ENCODE assay signal across 31 cellular contexts in genomic region chr2:20692081-20692480, GRCh38. TPM values are rescaled to one million over a fixed set of nuclear protein-coding genes. Genes with fewer than 3 reads are reported as not detected.
"Had no signal": no experiment of that assay in that cellular context is flagged by ENCODE, and none has a peak within 500 bp of the region (broad histone marks: within the 10 kb centered on the region; RNA-seq: fewer than 3 reads in every experiment).

No MANE protein-coding gene starts in this region.

- FAIRE-seq: endometrium, endothelial cell of umbilical vein had no signal

- H3K27ac ChIP-seq: ascending aorta, breast epithelium, cardiac muscle cell, colonic mucosa, epithelial cell of prostate, gastroesophageal sphincter had no signal

- H3K4me1 Mint-ChIP-seq: activated CD4-positive, alpha-beta memory T cell treated with anti-CD3 and anti-CD28 coated beads, Interleukin-2, amount 10 ng/mL, durations not matched to agents 7 days and 5 days; activated CD4-positive, alpha-beta T cell treated with anti-CD3 and anti-CD28 coated beads, Interleukin-2, amount 10 ng/mL, durations not matched to agents 7 days and 5 days; activated naive CD4-positive, alpha-beta T cell treated with anti-CD3 and anti-CD28 coated beads, Interleukin-2, amount 10 ng/mL, durations not matched to agents 7 days and 5 days; activated naive CD8-positive, alpha-beta T cell treated with anti-CD3 and anti-CD28 coated beads, Interleukin-2, amount 10 ng/mL, durations not matched to agents 7 days and 5 days had no signal

- ATAC-seq: activated naive CD4-positive, alpha-beta T cell treated with anti-CD3 and anti-CD28 coated beads, Interleukin-2, amount 50 U/mL, for 72 hours; activated T-cell treated with anti-CD3 and anti-CD28 coated beads, Interleukin-2, amount 50 U/mL, for 72 hours; gastroesophageal sphincter; T-helper 17 cell had no signal

- H3K9me3 ChIP-seq: ascending aorta, breast epithelium, colonic mucosa, gastroesophageal sphincter had no signal

- H3K27me3 ChIP-seq: ascending aorta, breast epithelium, cardiac muscle cell, colonic mucosa, gastroesophageal sphincter had no signal

- H3K9me3 Mint-ChIP-seq: activated CD4-positive, alpha-beta T cell treated with anti-CD3 and anti-CD28 coated beads, Interleukin-2, amount 10 ng/mL, durations not matched to agents 7 days and 5 days; activated naive CD4-positive, alpha-beta T cell treated with anti-CD3 and anti-CD28 coated beads, Interleukin-2, amount 10 ng/mL, durations not matched to agents 7 days and 5 days; activated naive CD4-positive, alpha-beta T cell treated with anti-CD3 and anti-CD28 coated beads, Interleukin-2, amount 50 U/mL, for 72 hours; activated naive CD8-positive, alpha-beta T cell treated with anti-CD3 and anti-CD28 coated beads, Interleukin-2, amount 10 ng/mL, durations not matched to agents 7 days and 5 days; activated T-cell treated with anti-CD3 and anti-CD28 coated beads, Interleukin-2, amount 50 U/mL, for 24 hours; activated T-cell treated with anti-CD3 and anti-CD28 coated beads, Interleukin-2, amount 50 U/mL, for 72 hours; brain; T-helper 2 cell treated with Interferon-gamma antibody and Interleukin-4, amounts not matched to agents 5 μg/mL and 100 μg/mL, for 36 hours had no signal

- H3K4me3 Mint-ChIP-seq: activated CD4-positive, alpha-beta memory T cell treated with anti-CD3 and anti-CD28 coated beads, Interleukin-2, amount 10 ng/mL, durations not matched to agents 7 days and 5 days; activated CD4-positive, alpha-beta T cell treated with anti-CD3 and anti-CD28 coated beads, Interleukin-2, amount 10 ng/mL, durations not matched to agents 7 days and 5 days; activated naive CD4-positive, alpha-beta T cell treated with anti-CD3 and anti-CD28 coated beads, Interleukin-2, amount 10 ng/mL, durations not matched to agents 7 days and 5 days; activated naive CD8-positive, alpha-beta T cell treated with anti-CD3 and anti-CD28 coated beads, Interleukin-2, amount 10 ng/mL, durations not matched to agents 7 days and 5 days; activated T-cell treated with anti-CD3 and anti-CD28 coated beads, Interleukin-2, amount 50 U/mL, for 24 hours; activated T-cell treated with anti-CD3 and anti-CD28 coated beads, Interleukin-2, amount 50 U/mL, for 72 hours; brain; T-helper 17 cell; T-helper 2 cell treated with Interferon-gamma antibody and Interleukin-4, amounts not matched to agents 5 μg/mL and 100 μg/mL, for 36 hours had no signal

- H3K27me3 Mint-ChIP-seq: activated CD4-positive, alpha-beta memory T cell treated with anti-CD3 and anti-CD28 coated beads, Interleukin-2, amount 10 ng/mL, durations not matched to agents 7 days and 5 days; activated CD4-positive, alpha-beta T cell treated with anti-CD3 and anti-CD28 coated beads, Interleukin-2, amount 10 ng/mL, durations not matched to agents 7 days and 5 days; activated naive CD4-positive, alpha-beta T cell treated with anti-CD3 and anti-CD28 coated beads, Interleukin-2, amount 10 ng/mL, durations not matched to agents 7 days and 5 days; activated naive CD8-positive, alpha-beta T cell treated with anti-CD3 and anti-CD28 coated beads, Interleukin-2, amount 10 ng/mL, durations not matched to agents 7 days and 5 days; activated T-cell treated with anti-CD3 and anti-CD28 coated beads, Interleukin-2, amount 50 U/mL, for 24 hours; brain; T-helper 17 cell had no signal

- H3K4me3 ChIP-seq: ascending aorta, breast epithelium, cardiac muscle cell, colonic mucosa, gastroesophageal sphincter had no signal

- DNase-seq: activated CD4-positive, alpha-beta memory T cell treated with anti-CD3 and anti-CD28 coated beads, Interleukin-2, amount 10 ng/mL, durations not matched to agents 7 days and 5 days; activated CD4-positive, alpha-beta T cell treated with anti-CD3 and anti-CD28 coated beads for 1 hour; activated CD4-positive, alpha-beta T cell treated with anti-CD3 and anti-CD28 coated beads for 4 hours; activated CD4-positive, alpha-beta T cell treated with anti-CD3 and anti-CD28 coated beads, Interleukin-2, amount 10 ng/mL, durations not matched to agents 7 days and 5 days; activated CD4-positive, alpha-beta T cell treated with anti-CD3 and anti-CD28 coated beads, Interleukin-2, amount 50 U/mL, for 4 hours; activated CD4-positive, CD25-positive, alpha-beta regulatory T cell; activated CD8-positive, alpha-beta memory T cell treated with anti-CD3 and anti-CD28 coated beads, Interleukin-2, amount 50 U/mL, for 48 hours; activated gamma-delta T cell; activated naive CD4-positive, alpha-beta T cell; activated naive CD4-positive, alpha-beta T cell treated with anti-CD3 and anti-CD28 coated beads, Interleukin-2, amount 10 ng/mL, durations not matched to agents 7 days and 5 days; activated naive CD8-positive, alpha-beta T cell treated with anti-CD3 and anti-CD28 coated beads, Interleukin-2, amount 10 ng/mL, durations not matched to agents 7 days and 5 days; activated T-cell treated with anti-CD3 and anti-CD28 coated beads for 4 hours; activated T-cell treated with anti-CD3 and anti-CD28 coated beads, Interleukin-2, amount 50 U/mL, for 24 hours; activated T-cell treated with anti-CD3 and anti-CD28 coated beads, Interleukin-2, amount 50 U/mL, for 72 hours; central memory CD4-positive, alpha-beta T cell; cerebellar nuclear complex; colonic mucosa; effector CD8-positive, alpha-beta T cell; foreskin fibroblast; T-helper 1 cell; T-helper 17 cell had no signal

- H3K36me3 ChIP-seq: breast epithelium, cardiac muscle cell, colonic mucosa had no signal

- H3K4me1 ChIP-seq: ascending aorta, breast epithelium, colonic mucosa, gastroesophageal sphincter had no signal

- H3K27ac Mint-ChIP-seq: activated CD4-positive, alpha-beta memory T cell treated with anti-CD3 and anti-CD28 coated beads, Interleukin-2, amount 10 ng/mL, durations not matched to agents 7 days and 5 days; activated CD4-positive, alpha-beta T cell treated with anti-CD3 and anti-CD28 coated beads, Interleukin-2, amount 10 ng/mL, durations not matched to agents 7 days and 5 days; activated naive CD4-positive, alpha-beta T cell treated with anti-CD3 and anti-CD28 coated beads, Interleukin-2, amount 10 ng/mL, durations not matched to agents 7 days and 5 days; activated naive CD4-positive, alpha-beta T cell treated with anti-CD3 and anti-CD28 coated beads, Interleukin-2, amount 50 U/mL, for 72 hours; activated naive CD8-positive, alpha-beta T cell treated with anti-CD3 and anti-CD28 coated beads, Interleukin-2, amount 10 ng/mL, durations not matched to agents 7 days and 5 days; activated T-cell treated with anti-CD3 and anti-CD28 coated beads, Interleukin-2, amount 50 U/mL, for 24 hours; activated T-cell treated with anti-CD3 and anti-CD28 coated beads, Interleukin-2, amount 50 U/mL, for 72 hours; brain; T-helper 17 cell; T-helper 2 cell treated with Interferon-gamma antibody and Interleukin-4, amounts not matched to agents 5 μg/mL and 100 μg/mL, for 36 hours had no signal

RNA-seq across cellular contexts. Expression of gene GDF7, which starts 25.1 kb away (rescaled TPM):
- total RNA-seq: activated CD4-positive, alpha-beta memory T cell treated with anti-CD3 and anti-CD28 coated beads, Interleukin-2, amount 10 ng/mL, durations not matched to agents 7 days and 5 days; activated CD4-positive, alpha-beta T cell treated with anti-CD3 and anti-CD28 coated beads, Interleukin-2, amount 10 ng/mL, durations not matched to agents 7 days and 5 days; activated naive CD8-positive, alpha-beta T cell treated with anti-CD3 and anti-CD28 coated beads, Interleukin-2, amount 10 ng/mL, durations not matched to agents 7 days and 5 days had no signal
